Comparison of ENCODE assay signal across 8 cellular contexts in genomic region chr9:130554606-130555005, GRCh38.
"Had no signal": no experiment of that assay in that cellular context is flagged by ENCODE, and none has a peak within 500 bp of the region (broad histone marks: within the 10 kb centered on the region; RNA-seq: fewer than 3 reads in every experiment).

No MANE protein-coding gene starts in this region.

- H3K4me2 ChIP-seq: GM23338 had no signal

- H3K4me1 ChIP-seq: HAP-1 had no signal

- H3K36me3 ChIP-seq: HAP-1 had no signal

- H3K27ac ChIP-seq: GM23248 had no signal

- H3K4me3 ChIP-seq: GM23248, GM23338, HAP-1 had no signal

- DNase-seq: GM23248, GOT3, H7, H9, HCEC 1CT, HFFc6 had no signal

- H2AFZ ChIP-seq: GM23248, GM23338 had no signal

- H3K9me3 ChIP-seq: HAP-1 had no signal

- H3K9ac ChIP-seq: GM23248 had no signal
